ENCODE assay signal across 8 cellular contexts in the genomic region with DNA sequence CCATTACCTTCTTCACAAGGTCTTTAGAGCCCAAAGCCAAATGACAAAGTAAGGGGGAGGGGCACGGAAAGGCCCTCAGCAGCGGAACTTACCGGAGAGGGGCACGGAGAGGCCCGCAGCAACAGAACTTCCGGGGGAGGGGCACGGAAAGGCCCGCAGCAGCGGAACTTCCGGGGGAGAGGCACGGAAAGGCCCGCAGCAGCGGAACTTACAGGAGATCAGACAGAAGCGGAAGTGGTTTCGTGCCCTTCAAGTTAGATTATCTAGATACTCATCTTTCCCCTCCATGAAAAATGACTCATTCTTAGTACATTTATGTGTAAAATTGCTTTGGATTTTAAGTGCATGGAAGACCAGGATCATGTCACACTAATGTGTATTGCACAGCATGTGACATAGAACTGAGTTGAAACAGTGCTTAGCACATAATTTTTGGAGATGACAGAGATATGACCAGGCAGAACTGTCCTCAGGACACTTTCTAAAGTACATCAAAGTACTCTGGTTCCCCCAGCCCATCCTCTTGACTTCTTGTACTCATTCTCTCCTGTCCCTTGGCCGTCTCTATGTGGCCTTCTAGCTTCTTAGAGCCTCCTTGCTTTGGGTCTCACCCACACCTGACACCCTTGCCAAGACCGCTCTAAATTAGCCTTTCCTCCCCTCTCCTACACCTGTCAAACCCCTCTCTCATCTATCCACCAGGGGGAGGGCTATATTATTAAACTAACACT. TPM values are rescaled to one million over a fixed set of nuclear protein-coding genes. Genes with fewer than 3 reads are reported as not detected.
DNase-seq lines count a peak whose midpoint lies in the region; ATAC-seq lines count a peak whose summit lies in the region.

No MANE protein-coding gene starts in this region.

- no peaks in the 10 kb centered on the region for H3K9me3 ChIP-seq in subcutaneous abdominal adipose tissue (ENCODE audit: control insufficient read depth in 5 of 5, low read length in 5 of 5)

- peak; percentile 20 to 62 for DNase-seq in SHP77 (lab: John Stamatoyannopoulos, UW)
- DNase-seq in SHP77 treated with DMSO at 0.1 percent for 48 hours (lab: John Stamatoyannopoulos, UW) = no peak
- peak; percentile 78 for DNase-seq in SIG-M5 (lab: John Stamatoyannopoulos, UW)
- peak; percentile 38 for DNase-seq in activated gamma-delta T cell (lab: John Stamatoyannopoulos, UW)
- peak; percentile 30 to 32 for DNase-seq in lung microvascular endothelial cell (ENCODE audit: low read depth in 2 of 2)
- DNase-seq in NCI-H345 treated with DMSO at 0.1 percent for 48 hours (lab: John Stamatoyannopoulos, UW; ENCODE audit: unreplicated experiment) = no peak

- H3K27ac ChIP-seq in subcutaneous abdominal adipose tissue (ENCODE audit: low read depth, low read length) = no peak overlapping the region

- H3K4me3 ChIP-seq in subcutaneous abdominal adipose tissue (ENCODE audit: low read depth in 1 of 5, low read length in 5 of 5) = peak overlapping the region; percentile 18 to 70 (median 49)

- H3K27me3 ChIP-seq in subcutaneous abdominal adipose tissue (ENCODE audit: control insufficient read depth in 5 of 5, insufficient read depth in 4 of 5, low read length in 5 of 5) = no peaks in the 10 kb centered on the region

- H3K4me1 ChIP-seq in subcutaneous abdominal adipose tissue (ENCODE audit: control insufficient read depth in 5 of 5, insufficient read depth in 5 of 5, low read length in 5 of 5) = peaks cover 0 to 10% (median 7%) of the 10 kb centered on the region in 5 donors

- H3K9ac ChIP-seq in subcutaneous abdominal adipose tissue (ENCODE audit: low read length in 5 of 5) = no peak overlapping the region

- H3K36me3 ChIP-seq in subcutaneous abdominal adipose tissue (ENCODE audit: control insufficient read depth in 5 of 5, insufficient read depth in 5 of 5, low read length in 5 of 5) = no peaks in the 10 kb centered on the region

- peak; percentile 75 for ATAC-seq in HG03066 (IDR thresholded peaks at IDR 0.05; ENCODE audit: low read depth, unreplicated experiment)

RNA-seq across cellular contexts. Expression of gene TPTE2, which starts 25.7 kb away (rescaled TPM):
- not detected in 2 replicates for total RNA-seq in lung microvascular endothelial cell

RNA-seq across cellular contexts. Expression of gene MPHOSPH8, which starts 46.4 kb away (rescaled TPM):
- 6.3 and 11.5 TPM in 2 replicates for total RNA-seq in lung microvascular endothelial cell

Comparison
In these comparisons a context has a peak if more than half of its experiments do, and no peak if none do; other contexts are left out.
1. DNase-seq: peak in SHP77 (2 of 2), SIG-M5 (single experiment), activated gamma-delta T cell (single experiment) and lung microvascular endothelial cell (2 of 2); none in SHP77 treated with DMSO at 0.1 percent for 48 hours (single experiment) and NCI-H345 treated with DMSO at 0.1 percent for 48 hours (single experiment).